2 cellular contexts compared by ENCODE assay signal in the genomic region with DNA sequence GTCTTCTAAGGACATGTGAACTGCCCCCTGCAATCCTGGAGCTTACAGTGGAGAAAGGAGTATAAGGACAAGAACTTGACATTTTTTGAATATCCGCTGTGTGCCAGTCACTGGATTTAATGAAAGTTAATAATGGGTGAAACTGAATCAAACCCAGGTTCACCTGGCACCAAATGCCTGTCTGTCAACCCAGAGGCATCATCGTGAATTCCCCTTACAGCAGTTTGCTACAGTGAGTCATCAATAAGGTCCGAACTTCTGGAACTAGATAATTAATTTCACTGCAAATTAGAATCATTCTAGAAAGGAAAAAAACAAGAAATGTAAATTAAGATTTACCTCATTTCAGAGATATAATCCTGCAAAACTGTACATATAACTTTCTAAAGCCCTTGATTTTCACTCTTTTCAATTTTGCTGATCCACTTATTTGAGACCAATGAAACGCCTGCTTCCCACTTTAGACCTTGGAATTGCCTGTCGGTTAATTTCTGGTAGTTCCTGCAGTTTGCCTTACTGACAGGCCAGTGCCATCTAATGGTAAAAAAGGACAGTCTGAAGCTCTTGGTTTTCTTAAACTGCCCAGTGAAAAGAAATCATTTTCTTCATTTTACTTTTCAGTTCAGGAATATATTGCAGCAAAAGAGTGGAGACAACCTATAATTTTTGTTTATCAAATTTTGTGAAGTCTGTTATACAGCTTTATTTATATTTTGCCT.
TF ChIP-seq lines count a peak whose summit lies in the region.

No MANE protein-coding gene starts in this region.

TF ChIP-seq in HCT116, 20 proteins besides CTCF, POLR2A, EP300 and RAD21 (continued from another document):
- no peak for TF ChIP-seq ELF1 (IDR thresholded peaks at IDR 0.05; ENCODE audit: borderline replicate concordance, low read depth)
- TF ChIP-seq, protein P1, sequence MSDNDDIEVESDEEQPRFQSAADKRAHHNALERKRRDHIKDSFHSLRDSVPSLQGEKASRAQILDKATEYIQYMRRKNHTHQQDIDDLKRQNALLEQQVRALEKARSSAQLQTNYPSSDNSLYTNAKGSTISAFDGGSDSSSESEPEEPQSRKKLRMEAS (IDR thresholded peaks at IDR 0.05): no peak

TF ChIP-seq in SK-N-SH treated with all-trans-retinoic acid at 6 μM for 48 hours, 23 proteins besides CTCF, POLR2A, EP300 and RAD21 (continued from another document):
- TF ChIP-seq, protein P2, sequence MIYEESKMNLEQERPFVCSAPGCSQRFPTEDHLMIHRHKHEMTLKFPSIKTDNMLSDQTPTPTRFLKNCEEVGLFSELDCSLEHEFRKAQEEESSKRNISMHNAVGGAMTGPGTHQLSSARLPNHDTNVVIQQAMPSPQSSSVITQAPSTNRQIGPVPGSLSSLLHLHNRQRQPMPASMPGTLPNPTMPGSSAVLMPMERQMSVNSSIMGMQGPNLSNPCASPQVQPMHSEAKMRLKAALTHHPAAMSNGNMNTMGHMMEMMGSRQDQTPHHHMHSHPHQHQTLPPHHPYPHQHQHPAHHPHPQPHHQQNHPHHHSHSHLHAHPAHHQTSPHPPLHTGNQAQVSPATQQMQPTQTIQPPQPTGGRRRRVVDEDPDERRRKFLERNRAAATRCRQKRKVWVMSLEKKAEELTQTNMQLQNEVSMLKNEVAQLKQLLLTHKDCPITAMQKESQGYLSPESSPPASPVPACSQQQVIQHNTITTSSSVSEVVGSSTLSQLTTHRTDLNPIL (CRISPR knock-in tag; IDR thresholded peaks at IDR 0.05; ENCODE audit: low read depth): no peak
- TF ChIP-seq, protein P3, sequence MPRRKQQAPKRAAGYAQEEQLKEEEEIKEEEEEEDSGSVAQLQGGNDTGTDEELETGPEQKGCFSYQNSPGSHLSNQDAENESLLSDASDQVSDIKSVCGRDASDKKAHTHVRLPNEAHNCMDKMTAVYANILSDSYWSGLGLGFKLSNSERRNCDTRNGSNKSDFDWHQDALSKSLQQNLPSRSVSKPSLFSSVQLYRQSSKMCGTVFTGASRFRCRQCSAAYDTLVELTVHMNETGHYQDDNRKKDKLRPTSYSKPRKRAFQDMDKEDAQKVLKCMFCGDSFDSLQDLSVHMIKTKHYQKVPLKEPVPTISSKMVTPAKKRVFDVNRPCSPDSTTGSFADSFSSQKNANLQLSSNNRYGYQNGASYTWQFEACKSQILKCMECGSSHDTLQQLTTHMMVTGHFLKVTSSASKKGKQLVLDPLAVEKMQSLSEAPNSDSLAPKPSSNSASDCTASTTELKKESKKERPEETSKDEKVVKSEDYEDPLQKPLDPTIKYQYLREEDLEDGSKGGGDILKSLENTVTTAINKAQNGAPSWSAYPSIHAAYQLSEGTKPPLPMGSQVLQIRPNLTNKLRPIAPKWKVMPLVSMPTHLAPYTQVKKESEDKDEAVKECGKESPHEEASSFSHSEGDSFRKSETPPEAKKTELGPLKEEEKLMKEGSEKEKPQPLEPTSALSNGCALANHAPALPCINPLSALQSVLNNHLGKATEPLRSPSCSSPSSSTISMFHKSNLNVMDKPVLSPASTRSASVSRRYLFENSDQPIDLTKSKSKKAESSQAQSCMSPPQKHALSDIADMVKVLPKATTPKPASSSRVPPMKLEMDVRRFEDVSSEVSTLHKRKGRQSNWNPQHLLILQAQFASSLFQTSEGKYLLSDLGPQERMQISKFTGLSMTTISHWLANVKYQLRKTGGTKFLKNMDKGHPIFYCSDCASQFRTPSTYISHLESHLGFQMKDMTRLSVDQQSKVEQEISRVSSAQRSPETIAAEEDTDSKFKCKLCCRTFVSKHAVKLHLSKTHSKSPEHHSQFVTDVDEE (CRISPR knock-in tag; IDR thresholded peaks at IDR 0.05): no peak
